ENCODE assay signal across 9 cellular contexts in the genomic region with DNA sequence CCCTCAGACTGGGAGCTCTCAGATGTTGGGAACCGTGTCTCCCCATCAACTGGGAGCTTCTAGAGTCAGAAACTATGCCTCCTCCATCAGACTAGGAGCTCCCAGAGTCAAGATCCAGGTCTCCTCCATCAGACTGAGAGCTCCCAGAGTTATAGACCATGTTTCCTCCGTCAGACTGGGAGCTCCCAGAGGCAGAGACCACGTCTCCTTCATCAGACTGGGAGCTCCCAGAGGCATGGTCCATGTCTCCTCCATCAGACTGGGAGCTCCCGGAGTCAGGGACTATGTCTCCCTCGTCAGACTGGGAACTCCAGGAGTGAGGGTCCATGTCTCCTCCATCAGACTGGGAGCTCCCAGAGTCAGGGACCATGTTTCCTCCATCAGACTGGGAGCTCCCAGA. TPM values are rescaled to one million over a fixed set of nuclear protein-coding genes. Genes with fewer than 3 reads are reported as not detected.
"Had no signal": no experiment of that assay in that cellular context is flagged by ENCODE, and none has a peak within 500 bp of the region (broad histone marks: within the 10 kb centered on the region; RNA-seq: fewer than 3 reads in every experiment).

No MANE protein-coding gene starts in this region.

- H3K4me2 ChIP-seq: KMS-11 had no signal

- H3K9ac ChIP-seq: KMS-11 had no signal

- FAIRE-seq: HTR-8/SVneo had no signal

- DNase-seq: IMR-90, KBM-7, KG1 had no signal

- H3K27ac ChIP-seq: HL-60, KMS-11 had no signal

RNA-seq across cellular contexts. Expression of gene CEACAM16, which starts 10.0 kb away (rescaled TPM):
- total RNA-seq: HT-29, HT1080, IMR-90 had no signal
- polyA plus RNA-seq: IgD-negative memory B cell, IMR-90 had no signal

RNA-seq across cellular contexts. Expression of gene CEACAM19, which starts 37.7 kb away (rescaled TPM):
- polyA plus RNA-seq: IgD-negative memory B cell had no signal
